Comparison of ENCODE assay signal across 18 cellular contexts in the genomic region with DNA sequence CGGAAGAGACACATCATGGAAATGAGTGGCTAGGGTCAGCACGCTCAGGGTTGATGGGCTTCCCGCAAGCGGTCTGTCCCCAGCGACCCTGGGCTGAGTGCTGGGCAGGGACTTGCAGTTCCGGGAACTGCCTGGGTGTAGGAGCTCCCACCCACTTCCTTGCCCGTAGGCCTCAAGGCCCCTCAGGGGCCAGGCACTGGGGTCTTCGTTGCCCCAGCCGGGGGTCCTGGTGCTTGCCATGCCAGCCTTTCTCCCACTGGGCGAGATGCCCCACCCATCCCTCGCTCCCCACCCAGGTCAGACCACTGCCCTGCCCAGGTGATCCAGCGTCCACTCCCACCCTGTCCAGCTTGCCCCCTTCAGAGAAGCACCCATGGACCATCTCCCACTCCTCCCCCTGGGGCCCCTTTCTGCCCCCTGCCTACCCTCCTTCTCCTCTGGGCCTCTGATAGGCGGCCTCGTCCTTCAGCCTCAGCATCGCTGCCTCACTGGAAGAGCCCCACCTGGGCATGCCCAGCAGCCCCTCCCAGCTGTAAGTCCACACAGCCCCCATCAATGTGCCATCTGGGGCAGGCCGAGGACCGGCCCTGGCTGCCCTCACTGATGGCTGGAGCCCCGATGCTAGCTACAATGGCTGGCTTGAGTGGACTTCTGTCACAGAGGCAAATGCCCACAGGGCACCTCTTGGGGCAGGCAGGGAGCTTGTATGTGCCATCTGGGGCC.
"Had no signal": no experiment of that assay in that cellular context is flagged by ENCODE, and none has a peak within 500 bp of the region (broad histone marks: within the 10 kb centered on the region; RNA-seq: fewer than 3 reads in every experiment).

No MANE protein-coding gene starts in this region.

- H3K9me3 Mint-ChIP-seq: activated CD4-positive, alpha-beta memory T cell treated with anti-CD3 and anti-CD28 coated beads, Interleukin-2, amount 10 ng/mL, durations not matched to agents 7 days and 5 days; activated T-cell treated with anti-CD3 and anti-CD28 coated beads, Interleukin-2, amount 50 U/mL, for 4 hours; brain; central memory CD8-positive, alpha-beta T cell; immature natural killer cell; naive thymus-derived CD4-positive, alpha-beta T cell; stimulated activated memory B cell treated with anti-CD40 and anti-IgM and Interleukin-4, amounts not matched to agents 10 μg/mL and 1 μg/mL and 100 μg/mL, for 72 hours had no signal

- H3K4me1 Mint-ChIP-seq: stimulated activated memory B cell treated with anti-CD40 and anti-IgM and Interleukin-4, amounts not matched to agents 10 μg/mL and 1 μg/mL and 100 μg/mL, for 72 hours had no signal

- H3K4me3 ChIP-seq: transverse colon, vagina had no signal

- H3K4me3 Mint-ChIP-seq: activated CD4-positive, alpha-beta memory T cell treated with anti-CD3 and anti-CD28 coated beads, Interleukin-2, amount 10 ng/mL, durations not matched to agents 7 days and 5 days; activated naive CD8-positive, alpha-beta T cell; activated T-cell treated with anti-CD3 and anti-CD28 coated beads, Interleukin-2, amount 50 U/mL, for 4 hours; brain; central memory CD8-positive, alpha-beta T cell; naive thymus-derived CD4-positive, alpha-beta T cell; stimulated activated memory B cell treated with anti-CD40 and anti-IgM and Interleukin-4, amounts not matched to agents 10 μg/mL and 1 μg/mL and 100 μg/mL, for 72 hours had no signal

- H3K27ac Mint-ChIP-seq: activated CD4-positive, alpha-beta memory T cell treated with anti-CD3 and anti-CD28 coated beads, Interleukin-2, amount 10 ng/mL, durations not matched to agents 7 days and 5 days; activated naive CD8-positive, alpha-beta T cell; brain; naive thymus-derived CD4-positive, alpha-beta T cell; stimulated activated memory B cell treated with anti-CD40 and anti-IgM and Interleukin-4, amounts not matched to agents 10 μg/mL and 1 μg/mL and 100 μg/mL, for 72 hours had no signal

- H3K27me3 Mint-ChIP-seq: activated CD4-positive, alpha-beta memory T cell treated with anti-CD3 and anti-CD28 coated beads, Interleukin-2, amount 10 ng/mL, durations not matched to agents 7 days and 5 days; activated naive CD8-positive, alpha-beta T cell; central memory CD8-positive, alpha-beta T cell; naive thymus-derived CD4-positive, alpha-beta T cell; stimulated activated memory B cell treated with anti-CD40 and anti-IgM and Interleukin-4, amounts not matched to agents 10 μg/mL and 1 μg/mL and 100 μg/mL, for 72 hours had no signal

- H3K4me1 ChIP-seq: transverse colon had no signal

- ATAC-seq: activated T-cell treated with anti-CD3 and anti-CD28 coated beads, Interleukin-2, amount 50 U/mL, for 4 hours; naive thymus-derived CD4-positive, alpha-beta T cell; stimulated activated memory B cell treated with anti-CD40 and anti-IgM and Interleukin-4, amounts not matched to agents 10 μg/mL and 1 μg/mL and 100 μg/mL, for 72 hours had no signal

- H3K36me3 Mint-ChIP-seq: activated naive CD8-positive, alpha-beta T cell had no signal

- H3K27ac ChIP-seq: neutrophil, transverse colon, vagina, WERI-Rb-1 had no signal

- H3K9me3 ChIP-seq: neutrophil, transverse colon, vagina had no signal

- H3K36me3 ChIP-seq: WERI-Rb-1 had no signal

- DNase-seq: activated CD4-positive, alpha-beta memory T cell treated with anti-CD3 and anti-CD28 coated beads, Interleukin-2, amount 10 ng/mL, durations not matched to agents 7 days and 5 days; activated gamma-delta T cell; activated T-cell treated with anti-CD3 and anti-CD28 coated beads, Interleukin-2, amount 50 U/mL, for 4 hours; amniotic stem cell; effector CD8-positive, alpha-beta T cell; immature natural killer cell; naive thymus-derived CD4-positive, alpha-beta T cell; retina; stimulated activated CD4-positive, alpha-beta T cell treated with anti-CD3 and anti-CD28 coated beads, Interleukin-2, amount 100 ng/mL, for 48 hours; T-helper 1 cell; transverse colon; WERI-Rb-1 had no signal

- H3K27me3 ChIP-seq: neutrophil, transverse colon, vagina had no signal
